In genomic region chr1:181981821-181982220, GRCh38 we compare ENCODE assay signal across 6 cellular contexts.
"Had no signal": no experiment of that assay in that cellular context is flagged by ENCODE, and none has a peak within 500 bp of the region (broad histone marks: within the 10 kb centered on the region; RNA-seq: fewer than 3 reads in every experiment).

No MANE protein-coding gene starts in this region.

- H3K27ac ChIP-seq: GM23248 had no signal

- DNase-seq: GM23248, H9, HCEC 1CT, IMR-90, KG1 had no signal

- H3K4me3 ChIP-seq: GM23248, K562 had no signal
